ENCODE assay signal across 23 cellular contexts in the genomic region with DNA sequence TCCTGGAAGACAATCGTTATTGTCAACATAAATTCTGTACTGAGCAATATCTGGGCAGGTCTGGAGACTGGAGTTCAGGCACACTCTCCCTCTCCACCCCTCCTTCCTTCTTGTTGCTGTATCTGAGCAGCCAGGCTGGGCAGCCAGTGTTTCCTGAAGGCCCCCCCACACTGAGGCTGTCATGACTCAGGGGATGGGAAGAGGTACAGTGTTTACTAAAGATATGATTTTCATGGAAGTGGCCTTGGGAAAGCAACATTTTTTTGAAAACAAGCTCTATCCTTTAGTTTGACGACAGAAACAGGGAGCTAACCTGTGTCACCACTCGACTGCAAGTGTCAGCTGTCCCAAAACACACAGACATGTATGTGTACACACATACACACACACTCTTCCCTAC.
"Had no signal": no experiment of that assay in that cellular context is flagged by ENCODE, and none has a peak within 500 bp of the region (broad histone marks: within the 10 kb centered on the region; RNA-seq: fewer than 3 reads in every experiment).

No MANE protein-coding gene starts in this region.

- H3K27ac Mint-ChIP-seq: memory B cell, natural killer cell, type B pancreatic cell had no signal

- H3K36me3 ChIP-seq: gastrocnemius medialis, neutrophil, pancreas, right lobe of liver, stomach, tibial artery had no signal

- DNase-seq: cortex of kidney; effector memory CD8-positive, alpha-beta T cell; erythroblast; foreskin fibroblast; gastrocnemius medialis; head of caudate nucleus; natural killer cell; pancreas; retina; right lobe of liver; small intestine; stimulated activated CD4-positive, alpha-beta T cell treated with anti-CD3 and anti-CD28 coated beads, Interleukin-15, amount 100 ng/mL, for 24 hours; stimulated activated CD4-positive, alpha-beta T cell treated with anti-CD3 and anti-CD28 coated beads, Interleukin-2, amount 100 ng/mL, for 48 hours; stimulated activated naive CD4-positive, alpha-beta T cell treated with Interleukin-2 at 50 U/mL for 16 hours; stomach; tibial artery had no signal

- H3K36me3 Mint-ChIP-seq: memory B cell, natural killer cell, type B pancreatic cell had no signal

- H3K9me3 Mint-ChIP-seq: effector memory CD8-positive, alpha-beta T cell; memory B cell; type B pancreatic cell had no signal

- H3K4me3 ChIP-seq: gastrocnemius medialis, lung, pancreas, right lobe of liver, stomach, tibial artery had no signal

- ATAC-seq: effector memory CD8-positive, alpha-beta T cell; gastrocnemius medialis; left lobe of liver; natural killer cell; right lobe of liver had no signal

- FAIRE-seq: endometrium, keratinocyte, pancreas, small intestine had no signal

- H3K9me3 ChIP-seq: gastrocnemius medialis, neutrophil, pancreas, right lobe of liver, stomach, tibial artery had no signal

- H3K27me3 ChIP-seq: gastrocnemius medialis, neutrophil, right lobe of liver, stomach, tibial artery had no signal

- H3K27me3 Mint-ChIP-seq: effector memory CD8-positive, alpha-beta T cell; memory B cell had no signal

- H3K4me1 Mint-ChIP-seq: natural killer cell had no signal

- H3K4me3 Mint-ChIP-seq: effector memory CD8-positive, alpha-beta T cell; memory B cell; natural killer cell; type B pancreatic cell had no signal
